In the genomic region with DNA sequence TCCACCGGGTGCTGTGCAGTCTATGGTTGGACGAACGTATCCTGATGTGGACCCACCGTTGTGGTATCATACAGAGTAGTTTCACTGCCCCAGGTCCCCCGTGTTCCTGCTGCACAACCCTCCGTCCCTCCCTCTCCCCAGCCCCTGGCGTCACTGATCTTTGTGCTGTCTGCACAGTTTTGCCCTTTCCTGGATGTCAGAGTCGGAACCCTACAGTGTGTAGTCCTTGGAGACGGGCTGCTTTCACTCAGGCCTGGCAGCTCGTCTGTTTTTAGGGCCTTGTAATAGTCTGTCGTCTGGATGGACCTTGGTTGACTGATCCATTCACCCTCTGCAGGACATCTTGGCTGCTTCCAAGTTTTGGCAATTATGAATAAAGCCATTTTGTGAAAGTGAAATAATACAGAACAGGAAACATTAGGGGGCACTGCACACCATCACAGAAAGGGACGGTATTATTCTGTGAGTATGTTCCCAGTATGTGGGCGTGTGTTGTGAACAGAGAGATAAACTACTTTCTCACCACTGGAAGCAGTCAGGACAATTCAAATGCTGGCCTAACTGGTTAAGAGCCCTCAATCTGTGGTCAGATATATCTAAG, we compare ENCODE assay signal across 8 cellular contexts.
DNase-seq lines count a peak whose midpoint lies in the region; ATAC-seq and TF ChIP-seq lines count a peak whose summit lies in the region.
"Not testable (repeated sequence)": the region's sequence is repeated elsewhere in the genome, so short reads cannot be mapped to it uniquely, and the experiment has no call there.

No MANE protein-coding gene starts in this region.

- H3K36me3 Mint-ChIP-seq in activated CD8-positive, alpha-beta memory T cell treated with anti-CD3 and anti-CD28 coated beads, Interleukin-2, amount 10 ng/mL, durations not matched to agents 7 days and 5 days; neural crest cell (ENCODE audit: low read depth): not testable (repeated sequence)

- peaks cover 69% of the 10 kb centered on the region for H3K4me1 Mint-ChIP-seq in activated CD8-positive, alpha-beta memory T cell treated with anti-CD3 and anti-CD28 coated beads, Interleukin-2, amount 10 ng/mL, durations not matched to agents 7 days and 5 days
- H3K4me1 Mint-ChIP-seq in neural crest cell, result peaks cover 50% of the 10 kb centered on the region

- not testable (repeated sequence) for H3K4me3 Mint-ChIP-seq in activated CD8-positive, alpha-beta memory T cell treated with anti-CD3 and anti-CD28 coated beads, Interleukin-2, amount 10 ng/mL, durations not matched to agents 7 days and 5 days
- peak overlapping the region; percentile 48 for H3K4me3 Mint-ChIP-seq in neural crest cell

- TF ChIP-seq POLR2A in suprapubic skin (IDR thresholded peaks at IDR 0.05), result not testable (repeated sequence)

- ATAC-seq in HG03196 (IDR thresholded peaks at IDR 0.05; ENCODE audit: unreplicated experiment) (peak; percentile 50), right cardiac atrium (peak; percentile 85 to 89)
- peak; percentile 55 for ATAC-seq in activated CD8-positive, alpha-beta memory T cell treated with anti-CD3 and anti-CD28 coated beads, Interleukin-2, amount 10 ng/mL, durations not matched to agents 7 days and 5 days

- TF ChIP-seq CTCF in colonic mucosa (IDR thresholded peaks at IDR 0.05) (peak; percentile 54), neural crest cell (conservative IDR thresholded peaks at IDR 0.05) (peak; percentile 63), suprapubic skin (IDR thresholded peaks at IDR 0.05) (peak; percentile 20 to 42)

- TF ChIP-seq EP300 in suprapubic skin (IDR thresholded peaks at IDR 0.05), result not testable (repeated sequence)

- peaks cover 17% of the 10 kb centered on the region for H3K4me1 ChIP-seq in colonic mucosa
- peaks cover 26% of the 10 kb centered on the region for H3K4me1 ChIP-seq in right cardiac atrium (ENCODE audit: control insufficient read depth, insufficient read depth, low read length)
- H3K4me1 ChIP-seq in suprapubic skin, result peaks cover 42% of the 10 kb centered on the region

- H3K4me3 ChIP-seq in colonic mucosa; right cardiac atrium (ENCODE audit: low read length); suprapubic skin: not testable (repeated sequence)

- H3K9ac ChIP-seq in colonic mucosa (ENCODE audit: low read depth in 2 of 2, low read length in 2 of 2), result not testable (repeated sequence)

- 27% methylated on average over 12 of the region's 13 CpGs for WGBS in right cardiac atrium
- 49% methylated on average over 13 of the region's 13 CpGs for WGBS in suprapubic skin

- not testable (repeated sequence) for H3K36me3 ChIP-seq in colonic mucosa, suprapubic skin

- not testable (repeated sequence) for H3K9me3 Mint-ChIP-seq in activated CD8-positive, alpha-beta memory T cell treated with anti-CD3 and anti-CD28 coated beads, Interleukin-2, amount 10 ng/mL, durations not matched to agents 7 days and 5 days (ENCODE audit: low read depth); neural crest cell

- DNase-seq in DMS 273 treated with DMSO at 0.1 percent for 48 hours (lab: John Stamatoyannopoulos, UW) (peak; percentile 32), NOMO-1 treated with dmso at 0.1 percent for 144 hours (lab: John Stamatoyannopoulos, UW; ENCODE audit: unreplicated experiment) (peak; percentile 20), colonic mucosa (peak; percentile 59), right cardiac atrium (peak in 1 of 3 donors; percentile 61), suprapubic skin (ENCODE audit: low spot score in 2 of 2) (peak in 1 of 2 donors; percentile 53)
- DNase-seq in activated CD8-positive, alpha-beta memory T cell treated with anti-CD3 and anti-CD28 coated beads, Interleukin-2, amount 10 ng/mL, durations not matched to agents 7 days and 5 days, result peak; percentile 59
- not testable (repeated sequence) for DNase-seq in neural crest cell (ENCODE audit: low read depth, low spot score)

- H3K27me3 Mint-ChIP-seq in activated CD8-positive, alpha-beta memory T cell treated with anti-CD3 and anti-CD28 coated beads, Interleukin-2, amount 10 ng/mL, durations not matched to agents 7 days and 5 days; neural crest cell (ENCODE audit: low read depth): not testable (repeated sequence)

- CTCF ChIA-PET in activated CD8-positive, alpha-beta memory T cell treated with anti-CD3 and anti-CD28 coated beads, Interleukin-2, amount 10 ng/mL, durations not matched to agents 7 days and 5 days (lab: Charles Lee), result interaction anchor here (0.9 to 1.6 kb wide), 4 partner anchors 23 to 228 kb away, joined by 3 to 6 read pairs (median 4); partner anchors contain the start of gene SPG7

- H3K27ac ChIP-seq in colonic mucosa (peak overlapping the region; percentile 47), right cardiac atrium (ENCODE audit: low read length) (peak overlapping the region; percentile 37)
- not testable (repeated sequence) for H3K27ac ChIP-seq in suprapubic skin

- H3K27ac Mint-ChIP-seq in activated CD8-positive, alpha-beta memory T cell treated with anti-CD3 and anti-CD28 coated beads, Interleukin-2, amount 10 ng/mL, durations not matched to agents 7 days and 5 days, result peak overlapping the region; percentile 73
- not testable (repeated sequence) for H3K27ac Mint-ChIP-seq in neural crest cell (ENCODE audit: unreplicated experiment)

- intact Hi-C loops in colonic mucosa (cut with DNase I) (loop anchor here (5.0 to 10.0 kb wide), 2 partner anchors 179 to 221 kb away; no protein-coding TSS in a partner anchor), right cardiac atrium (cut with DNase I) (loop anchor here in 2 of 4 donors (5.0 to 10.0 kb wide), 2 partner anchors 161 to 174 kb away; partner anchors contain the start of genes ANKRD11 (in 1 of the 2) and SPG7 (in 1 of the 2))

- H3K9me3 ChIP-seq in colonic mucosa; right cardiac atrium (ENCODE audit: control insufficient read depth, low read length); suprapubic skin: not testable (repeated sequence)

- not testable (repeated sequence) for H3K27me3 ChIP-seq in colonic mucosa; right cardiac atrium (ENCODE audit: control insufficient read depth, insufficient read depth); suprapubic skin
